Comparison of ENCODE assay signal across 8 cellular contexts in the genomic region with DNA sequence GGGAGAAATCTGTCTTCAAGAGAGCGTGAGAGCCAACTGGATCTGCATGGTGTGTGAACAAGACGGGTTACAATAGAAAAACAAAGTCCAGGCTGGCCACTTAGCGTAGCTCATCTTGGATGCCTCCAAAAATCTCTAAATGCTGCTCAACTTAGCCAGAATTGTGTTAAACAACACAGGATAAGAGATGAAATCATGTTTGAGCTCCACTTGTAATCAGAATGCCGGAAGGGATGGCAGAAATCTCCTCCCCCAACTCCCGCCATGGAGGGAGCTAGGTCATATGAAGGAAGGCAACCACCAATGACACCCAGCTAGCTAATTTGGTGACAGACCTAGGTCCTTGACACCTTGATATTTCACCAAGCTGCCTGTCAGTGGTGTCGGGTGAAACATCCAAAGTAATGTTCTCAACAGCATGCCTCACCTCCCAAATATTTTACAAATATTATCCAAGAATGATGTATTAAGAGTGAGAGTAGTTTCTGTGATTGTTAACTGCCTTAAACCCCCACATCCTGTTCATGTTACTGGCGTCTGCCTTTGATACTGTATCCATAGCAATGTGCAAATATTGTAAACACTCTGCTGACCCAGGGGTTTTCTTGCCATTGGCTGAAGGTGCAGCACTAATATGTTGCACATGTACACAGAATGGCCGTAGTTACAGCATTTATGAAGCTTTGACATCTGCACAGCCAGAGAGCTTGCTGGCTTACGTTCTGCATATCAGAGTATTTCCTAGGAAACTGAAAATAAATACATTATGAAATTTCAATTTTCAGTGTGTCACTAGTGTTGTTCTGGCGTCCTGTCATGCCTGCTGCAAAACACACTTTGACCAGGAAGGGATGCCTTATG. TPM values are rescaled to one million over a fixed set of nuclear protein-coding genes. Genes with fewer than 3 reads are reported as not detected.
DNase-seq lines count a peak whose midpoint lies in the region; ATAC-seq, FAIRE-seq and TF ChIP-seq lines count a peak whose summit lies in the region.

No MANE protein-coding gene starts in this region.

- H3K9me3 ChIP-seq in neural progenitor cell (ENCODE audit: low read depth) (no peaks in the 10 kb centered on the region), MM.1S (replicated peaks; ENCODE audit: insufficient read depth, low read length) (no peaks in the 10 kb centered on the region)

- peaks cover 5% of the 10 kb centered on the region for H3K4me1 Mint-ChIP-seq in neural progenitor cell

- H3K27me3 Mint-ChIP-seq in neural progenitor cell (ENCODE audit: insufficient read depth, low read depth), result no peaks in the 10 kb centered on the region

- DNase-seq in bronchial epithelial cell (ENCODE audit: low read depth) (peak; percentile 38), neural progenitor cell (ENCODE audit: low spot score) (no peak), MM.1S (no peak), 8988T (no peak), NCI-H774 (lab: John Stamatoyannopoulos, UW) (no peak), T1000 (lab: John Stamatoyannopoulos, UW) (no peak)

- no peaks in the 10 kb centered on the region for H3K36me3 Mint-ChIP-seq in neural progenitor cell

- H3K4me3 ChIP-seq in bronchial epithelial cell (ENCODE audit: low read depth, low read length) (no peak overlapping the region), neural progenitor cell (no peak overlapping the region), MM.1S (ENCODE audit: low read length) (no peak overlapping the region)

- no peak overlapping the region for H3K4me3 Mint-ChIP-seq in neural progenitor cell

- H3K27ac Mint-ChIP-seq in neural progenitor cell, result peak overlapping the region; percentile 53

- no peaks in the 10 kb centered on the region for H3K9me2 ChIP-seq in MM.1S (replicated peaks; ENCODE audit: insufficient read depth, low read length)

- no peaks in the 10 kb centered on the region for H4K20me1 ChIP-seq in neural progenitor cell (ENCODE audit: low read depth)
- no peaks in the 10 kb centered on the region for H4K20me1 ChIP-seq in MM.1S (ENCODE audit: insufficient read depth, low read length)

- H3F3A ChIP-seq in neural progenitor cell (ENCODE audit: low read depth) (no peaks in the 10 kb centered on the region), MM.1S (ENCODE audit: insufficient read depth, low read length) (no peaks in the 10 kb centered on the region)

- H3K9me3 Mint-ChIP-seq in neural progenitor cell, result peaks cover 19% of the 10 kb centered on the region

- H3K27ac ChIP-seq in neural progenitor cell (no peak overlapping the region), MM.1S (ENCODE audit: low read length) (no peak overlapping the region)

- ATAC-seq in GM18502 (IDR thresholded peaks at IDR 0.05; ENCODE audit: poor library complexity, unreplicated experiment) (peak; percentile 71), HG03097 (IDR thresholded peaks at IDR 0.05; ENCODE audit: low FRiP score, unreplicated experiment) (peak; percentile 84)

- H3K9ac ChIP-seq in neural progenitor cell (no peak overlapping the region), MM.1S (ENCODE audit: low read length) (no peak overlapping the region)

- peaks cover 9% of the 10 kb centered on the region for H3K4me1 ChIP-seq in neural progenitor cell
- no peaks in the 10 kb centered on the region for H3K4me1 ChIP-seq in MM.1S (ENCODE audit: low read length)

- H3K79me2 ChIP-seq in neural progenitor cell (ENCODE audit: low read depth), result no peaks in the 10 kb centered on the region
- H3K79me2 ChIP-seq in MM.1S (ENCODE audit: low read length), result no peaks in the 10 kb centered on the region

- TF ChIP-seq CTCF in bronchial epithelial cell (IDR thresholded peaks at IDR 0.05; ENCODE audit: insufficient read depth, low read length, severe bottlenecking) (no peak), neural progenitor cell (IDR thresholded peaks at IDR 0.05) (no peak), MM.1S (IDR thresholded peaks at IDR 0.05; ENCODE audit: low read length) (no peak)

- H3K4me2 ChIP-seq in neural progenitor cell (no peak overlapping the region), MM.1S (ENCODE audit: low read depth, low read length) (no peak overlapping the region)

- H3K36me3 ChIP-seq in bronchial epithelial cell (ENCODE audit: control insufficient read depth, insufficient read depth, low read length) (no peaks in the 10 kb centered on the region), neural progenitor cell (no peaks in the 10 kb centered on the region), MM.1S (replicated peaks; ENCODE audit: insufficient read depth, low read length) (no peaks in the 10 kb centered on the region)

- no peaks in the 10 kb centered on the region for H3K27me3 ChIP-seq in bronchial epithelial cell (ENCODE audit: control insufficient read depth, insufficient read depth, low read length)
- no peaks in the 10 kb centered on the region for H3K27me3 ChIP-seq in neural progenitor cell
- H3K27me3 ChIP-seq in MM.1S (replicated peaks; ENCODE audit: insufficient read depth, low read length), result no peaks in the 10 kb centered on the region

- H2AFZ ChIP-seq in neural progenitor cell (replicated peaks) (no peak overlapping the region), MM.1S (ENCODE audit: low read length) (no peak overlapping the region)

- no peak for FAIRE-seq in bronchial epithelial cell (lab: Jason Lieb, UNC)

RNA-seq across cellular contexts. Expression of a gene that starts 25.8 kb away (rescaled TPM):
- total RNA-seq in bronchial epithelial cell, result 7.1 and 21.1 TPM in 2 replicates
- total RNA-seq in neural progenitor cell (ENCODE audit: low replicate concordance), result 27.5 and 34.6 TPM in 2 replicates

RNA-seq across cellular contexts. Expression of a gene that starts 28.2 kb away (rescaled TPM):
- total RNA-seq in bronchial epithelial cell (0.13 TPM in 1 of 2 replicates, not detected in the other), neural progenitor cell (ENCODE audit: low replicate concordance) (not detected in 2 replicates)
